ENCODE assay signal across 9 cellular contexts in genomic region chr22:36330655-36331305, GRCh38. TPM values are rescaled to one million over a fixed set of nuclear protein-coding genes. Genes with fewer than 3 reads are reported as not detected.
DNase-seq lines count a peak whose midpoint lies in the region; ATAC-seq, FAIRE-seq and TF ChIP-seq lines count a peak whose summit lies in the region.
"Had no signal": no experiment of that assay in that cellular context is flagged by ENCODE, and none has a peak within 500 bp of the region (broad histone marks: within the 10 kb centered on the region; RNA-seq: fewer than 3 reads in every experiment).

No MANE protein-coding gene starts in this region.

- H3K27me3 ChIP-seq in keratinocyte (ENCODE audit: control insufficient read depth, extremely low read depth, insufficient read depth, low read length) (no peaks in the 10 kb centered on the region), testis (no peaks in the 10 kb centered on the region)

- H3K9ac ChIP-seq in keratinocyte (ENCODE audit: control insufficient read depth, extremely low read depth, insufficient read depth, low read length): peak overlapping the region; percentile 85

- H3K9me1 ChIP-seq in keratinocyte (ENCODE audit: control insufficient read depth, extremely low read depth, insufficient read depth, low read length): no peaks in the 10 kb centered on the region

- no peaks in the 10 kb centered on the region for H3K9me3 Mint-ChIP-seq in stimulated activated naive CD8-positive, alpha-beta T cell treated with anti-CD3 and anti-CD28 coated beads, Interleukin-15, Interleukin-2, amounts not matched to agents 100 ng/mL and 50 ng/mL, for 24 hours

- no peak overlapping the region for H2AFZ ChIP-seq in keratinocyte (ENCODE audit: control insufficient read depth, low read length)

- H3K4me1 Mint-ChIP-seq in stimulated activated naive CD8-positive, alpha-beta T cell treated with anti-CD3 and anti-CD28 coated beads, Interleukin-15, Interleukin-2, amounts not matched to agents 100 ng/mL and 50 ng/mL, for 24 hours (ENCODE audit: low read depth): peaks cover 90% of the 10 kb centered on the region

- peaks cover 8% of the 10 kb centered on the region for H4K20me1 ChIP-seq in keratinocyte (ENCODE audit: control insufficient read depth, extremely low read depth, insufficient read depth, low read length)

- dilution Hi-C loops in keratinocyte (cut with MboI; ENCODE audit: extremely low pct_ligation_motif_present, low sequenced_read_pairs): no loop called here

- intact Hi-C loops in testis (cut with DNase I; ENCODE audit: low total_unique reads): no loop called here

- 20 to 54% (median 21%) methylated on average over 20 of the region's 20 CpGs for WGBS in adipose tissue, 3 donors
- WGBS in testis, 2 donors: 48 to 50% methylated on average over 20 of the region's 20 CpGs

- no peak for TF ChIP-seq POLR2A in testis (IDR thresholded peaks at IDR 0.05)

- peak overlapping the region; percentile 100 for H3K27ac Mint-ChIP-seq in stimulated activated naive CD8-positive, alpha-beta T cell treated with anti-CD3 and anti-CD28 coated beads, Interleukin-15, Interleukin-2, amounts not matched to agents 100 ng/mL and 50 ng/mL, for 24 hours

- ATAC-seq in stimulated activated naive CD8-positive, alpha-beta T cell treated with anti-CD3 and anti-CD28 coated beads, Interleukin-15, Interleukin-2, amounts not matched to agents 100 U/mL and 50 U/mL, for 24 hours: no peak
- ATAC-seq in GM21717 (IDR thresholded peaks at IDR 0.05; ENCODE audit: unreplicated experiment): no peak

- H3K27ac ChIP-seq in adipose tissue (ENCODE audit: low read depth, low read length) (peak overlapping the region; percentile 98), keratinocyte (ENCODE audit: control insufficient read depth, insufficient read depth, low read length) (peak overlapping the region; percentile 96), testis (peak overlapping the region; percentile 74 to 92)

- H3K4me3 ChIP-seq in keratinocyte (ENCODE audit: control insufficient read depth in 2 of 3, extremely low read depth in 1 of 3, insufficient read depth in 2 of 3, low read depth in 1 of 3, low read length in 3 of 3): peak overlapping the region in 2 of 3 experiments; percentile 25 to 27
- H3K4me3 ChIP-seq in testis: no peak overlapping the region

- FAIRE-seq in keratinocyte (lab: Jason Lieb, UNC): no peak
- FAIRE-seq: endometrium had no signal

- peaks cover 24 to 73% of the 10 kb centered on the region in 2 experiments for H3K36me3 ChIP-seq in keratinocyte (ENCODE audit: control insufficient read depth in 2 of 2, extremely low read depth in 1 of 2, insufficient read depth in 2 of 2, low read length in 2 of 2)
- H3K36me3 ChIP-seq in testis (ENCODE audit: low read depth, missing control alignments): no peaks in the 10 kb centered on the region

- H3K4me1 ChIP-seq in keratinocyte (ENCODE audit: control insufficient read depth, extremely low read depth, insufficient read depth, low read length) (peaks cover 100% of the 10 kb centered on the region), testis (peaks cover 87% of the 10 kb centered on the region)

- DNase-seq in stimulated activated naive CD8-positive, alpha-beta T cell treated with anti-CD3 and anti-CD28 coated beads, Interleukin-15, Interleukin-2, amounts not matched to agents 100 U/mL and 50 U/mL, for 24 hours: no peak
- DNase-seq in keratinocyte (ENCODE audit: low read depth, low spot score) (no peak), testis (no peak), NCI-H748 (lab: John Stamatoyannopoulos, UW; ENCODE audit: unreplicated experiment) (no peak), iPS-NIHi7 (ENCODE audit: extremely low spot score) (no peak)

- H3K4me3 Mint-ChIP-seq in stimulated activated naive CD8-positive, alpha-beta T cell treated with anti-CD3 and anti-CD28 coated beads, Interleukin-15, Interleukin-2, amounts not matched to agents 100 ng/mL and 50 ng/mL, for 24 hours: peak overlapping the region; percentile 86

- no peaks in the 10 kb centered on the region for H3K27me3 Mint-ChIP-seq in stimulated activated naive CD8-positive, alpha-beta T cell treated with anti-CD3 and anti-CD28 coated beads, Interleukin-15, Interleukin-2, amounts not matched to agents 100 ng/mL and 50 ng/mL, for 24 hours

- H3K36me3 Mint-ChIP-seq in stimulated activated naive CD8-positive, alpha-beta T cell treated with anti-CD3 and anti-CD28 coated beads, Interleukin-15, Interleukin-2, amounts not matched to agents 100 ng/mL and 50 ng/mL, for 24 hours (ENCODE audit: low read depth): peaks cover 97% of the 10 kb centered on the region

- peak overlapping the region; percentile 89 for H3K4me2 ChIP-seq in keratinocyte (ENCODE audit: control insufficient read depth, extremely low read depth, insufficient read depth, low read depth, low read length)

- peaks cover 69% of the 10 kb centered on the region for H3K79me2 ChIP-seq in keratinocyte (ENCODE audit: control insufficient read depth, insufficient read depth, low read length)

- no peaks in the 10 kb centered on the region for H3K9me3 ChIP-seq in keratinocyte (ENCODE audit: control insufficient read depth, low read depth, low read length)
- H3K9me3 ChIP-seq in testis: no peaks in the 10 kb centered on the region

- TF ChIP-seq CTCF in keratinocyte (optimal IDR thresholded peaks at IDR 0.05 in 1 of 3, IDR thresholded peaks at IDR 0.05 in 1 of 3, conservative IDR thresholded peaks at IDR 0.05 in 1 of 3; ENCODE audit: extremely low read depth in 1 of 3, insufficient read depth in 2 of 3, low read length in 3 of 3) (no peak), testis (IDR thresholded peaks at IDR 0.05) (no peak)

RNA-seq across cellular contexts. Expression of gene MYH9, which starts 57.0 kb away (rescaled TPM):
- 100 to 1,000 TPM; 159 to 240 (median 161) TPM for polyA plus RNA-seq in adipose tissue
- polyA plus RNA-seq in keratinocyte: 277 to 489 TPM (median 351 TPM) in 3 replicates
- 526 TPM for polyA plus RNA-seq in keratinocyte (2011; ENCODE audit: low read depth)
- polyA plus RNA-seq in keratinocyte (2011; cell fraction: cytosol; rRNA removed): 357 and 388 TPM in 2 replicates
- polyA plus RNA-seq in keratinocyte (2011; cell fraction: nucleus; rRNA removed): 864 and 995 TPM in 2 replicates
- polyA plus RNA-seq in keratinocyte (2012; ENCODE audit: low replicate concordance): 168 and 903 TPM in 2 replicates
- 752 to 1,882 TPM (median 1,066 TPM) in 3 replicates for polyA minus RNA-seq in keratinocyte
- 461 TPM for polyA minus RNA-seq in keratinocyte (2011; cell fraction: cytosol; rRNA and poly(A)+ RNA removed)
- 623 and 1,627 TPM in 2 replicates for polyA minus RNA-seq in keratinocyte (2011; cell fraction: nucleus; rRNA and poly(A)+ RNA removed)
- total RNA-seq in testis: 100 to 1,000 TPM; 141 to 146 TPM
- polyA plus RNA-seq in testis (ENCODE audit: insufficient read depth, low read depth, low replicate concordance): 129 TPM

Comparison
In these comparisons a context has a peak if more than half of its experiments do, and no peak if none do; other contexts are left out.
1. H3K4me3 ChIP-seq: peak in keratinocyte (2 of 3); none in testis (0 of 2).
2. Peak in every context shown above with its lines, with median percentiles within 50 percentile points of each other: H3K27ac ChIP-seq.